In the genomic region with DNA sequence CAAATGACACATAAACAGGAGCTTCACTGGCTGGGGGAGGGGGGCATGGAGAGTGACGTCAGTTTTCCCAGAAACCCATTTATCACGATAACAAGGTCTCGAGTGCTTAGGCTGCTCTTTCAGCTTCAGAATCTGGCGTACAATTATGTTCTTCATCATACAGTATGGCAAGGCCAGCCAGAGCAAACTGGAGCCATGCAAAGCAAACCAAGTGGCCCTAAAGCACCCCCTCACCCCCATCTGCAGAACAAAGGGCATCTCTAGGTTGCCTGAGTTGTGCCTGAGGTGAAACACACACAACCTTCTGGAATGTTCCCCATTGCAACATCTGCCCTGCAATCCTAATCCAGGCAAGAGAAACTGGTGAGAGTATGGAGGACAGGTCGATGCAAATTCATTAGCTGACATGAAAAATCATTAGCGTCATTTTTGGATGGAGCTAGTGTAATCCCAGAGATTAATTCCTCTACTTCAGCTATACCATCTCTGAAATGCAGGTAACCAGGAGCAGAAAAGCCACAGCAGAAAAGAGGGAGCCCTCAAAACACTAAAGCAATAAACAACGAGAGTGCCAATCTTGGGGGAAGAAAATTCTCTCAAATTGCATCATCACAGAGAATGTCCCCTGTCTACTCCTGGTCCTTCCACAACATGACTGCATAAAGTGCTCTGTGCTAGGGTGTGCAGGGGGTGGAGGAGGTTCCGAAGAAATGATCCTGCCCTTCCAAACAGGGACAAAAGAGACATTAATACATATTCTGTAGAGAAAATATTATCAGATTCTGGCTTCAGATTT, we compare ENCODE assay signal across 8 cellular contexts. TPM values are rescaled to one million over a fixed set of nuclear protein-coding genes. Genes with fewer than 3 reads are reported as not detected.
A peak's percentile ranks its signal among the peaks of the same experiment; 100 is the strongest.
DNase-seq lines count a peak whose midpoint lies in the region; ATAC-seq and TF ChIP-seq lines count a peak whose summit lies in the region.

No MANE protein-coding gene starts in this region.

- DNase-seq in HEK293T (ENCODE audit: extremely low spot score) (no peak), T-helper 2 cell (peak in 3 of 5 experiments; percentile 37 to 89 (median 57)), spleen (no peak), AG08396 (ENCODE audit: low spot score) (no peak), NCI-H748 treated with DMSO at 0.1 percent for 48 hours (lab: John Stamatoyannopoulos, UW) (no peak)

- intact Hi-C loops in dendritic cell treated with granulocyte-macrophage colony-stimulating factor and Interleukin-4, amounts not matched to agents 40 ng/mL and 50 ng/mL, for 4 days (cut with micrococcal nuclease): loop anchor here (5.0 to 10.0 kb wide), 2 partner anchors 84 kb away; a partner anchor contains a TSS
- intact Hi-C loops in spleen (cut with DNase I; ENCODE audit: low total_unique reads): loop anchor here (10.0 kb wide), 1 partner anchor 76 kb away; no protein-coding TSS in a partner anchor

- CTCF ChIA-PET in HEK293T (lab: Yijun Ruan, JAX): interaction anchor here (0.6 to 1.0 kb wide), 4 partner anchors 38 to 90 kb away, joined by 3 to 5 read pairs (median 4); a partner anchor contains a TSS

- peak overlapping the region; percentile 84 for H3K4me3 Mint-ChIP-seq in dendritic cell treated with granulocyte-macrophage colony-stimulating factor and Interleukin-4, amounts not matched to agents 40 ng/mL and 50 ng/mL, for 4 days

- H3K27me3 Mint-ChIP-seq in dendritic cell treated with granulocyte-macrophage colony-stimulating factor and Interleukin-4, amounts not matched to agents 40 ng/mL and 50 ng/mL, for 4 days: no peaks in the 10 kb centered on the region

- H3K27me3 ChIP-seq in spleen (replicated peaks in 1 of 7): peaks cover 0 to 5% (median 0%) of the 10 kb centered on the region in 7 donors

- peak overlapping the region; percentile 67 to 96 (median 79) for H3K4me3 ChIP-seq in spleen

- H3K36me3 Mint-ChIP-seq in dendritic cell treated with granulocyte-macrophage colony-stimulating factor and Interleukin-4, amounts not matched to agents 40 ng/mL and 50 ng/mL, for 4 days (ENCODE audit: low read depth): peaks cover 13% of the 10 kb centered on the region

- H3K36me3 ChIP-seq in spleen: no peaks in the 10 kb centered on the region

- H3K27ac ChIP-seq in spleen: peak overlapping the region in 7 of 8 donors; percentile 86 to 98 (median 93)

- TF ChIP-seq POLR2A in spleen (IDR thresholded peaks at IDR 0.05): no peak

- peaks cover 32 to 78% (median 46%) of the 10 kb centered on the region in 6 donors for H3K4me1 ChIP-seq in spleen

- no peaks in the 10 kb centered on the region for H3K9me3 Mint-ChIP-seq in dendritic cell treated with granulocyte-macrophage colony-stimulating factor and Interleukin-4, amounts not matched to agents 40 ng/mL and 50 ng/mL, for 4 days

- peak overlapping the region; percentile 90 for H3K27ac Mint-ChIP-seq in dendritic cell treated with granulocyte-macrophage colony-stimulating factor and Interleukin-4, amounts not matched to agents 40 ng/mL and 50 ng/mL, for 4 days

- 8 to 40% (median 9%) methylated on average over 8 of the region's 8 CpGs for WGBS in spleen, 5 donors

- ATAC-seq in GM21529 (IDR thresholded peaks at IDR 0.05; ENCODE audit: unreplicated experiment) (no peak), GM21447 (IDR thresholded peaks at IDR 0.05; ENCODE audit: unreplicated experiment) (no peak)

- no peak for TF ChIP-seq CTCF in spleen (IDR thresholded peaks at IDR 0.05 in 8 of 11, conservative IDR thresholded peaks at IDR 0.05 in 3 of 11)

- POLR2A ChIA-PET in HEK293T (lab: Yijun Ruan, JAX): interaction anchor here (0.7 to 1.8 kb wide), 10 partner anchors 9 to 162 kb away, joined by 3 to 11 read pairs (median 4); a partner anchor contains a TSS

- H3K9me3 ChIP-seq in spleen: no peaks in the 10 kb centered on the region

- H3K4me1 Mint-ChIP-seq in dendritic cell treated with granulocyte-macrophage colony-stimulating factor and Interleukin-4, amounts not matched to agents 40 ng/mL and 50 ng/mL, for 4 days (ENCODE audit: low read depth): peaks cover 36% of the 10 kb centered on the region

TF ChIP-seq in HEK293T, 16 proteins besides CTCF, POLR2A, EP300 and RAD21:
- no peak for TF ChIP-seq SP1 (IDR thresholded peaks at IDR 0.05)
- TF ChIP-seq, protein P1, sequence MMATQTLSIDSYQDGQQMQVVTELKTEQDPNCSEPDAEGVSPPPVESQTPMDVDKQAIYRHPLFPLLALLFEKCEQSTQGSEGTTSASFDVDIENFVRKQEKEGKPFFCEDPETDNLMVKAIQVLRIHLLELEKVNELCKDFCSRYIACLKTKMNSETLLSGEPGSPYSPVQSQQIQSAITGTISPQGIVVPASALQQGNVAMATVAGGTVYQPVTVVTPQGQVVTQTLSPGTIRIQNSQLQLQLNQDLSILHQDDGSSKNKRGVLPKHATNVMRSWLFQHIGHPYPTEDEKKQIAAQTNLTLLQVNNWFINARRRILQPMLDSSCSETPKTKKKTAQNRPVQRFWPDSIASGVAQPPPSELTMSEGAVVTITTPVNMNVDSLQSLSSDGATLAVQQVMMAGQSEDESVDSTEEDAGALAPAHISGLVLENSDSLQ (IDR thresholded peaks at IDR 0.05): peak; percentile 60; the same call in 1 of the 2 replicates
TF ChIP-seq in HEK293T: peak in this region for 1.

RNA-seq across cellular contexts. Expression of a gene that starts 1.8 kb away (rescaled TPM):
- total RNA-seq in spleen: 100 to 1,000 TPM in 3 of 7 donors, 10 to 100 TPM in 4; 94.7 to 139 (median 99.8) TPM
- 10 to 100 TPM; 45.1 to 58.2 (median 50.8) TPM for polyA plus RNA-seq in spleen

Comparison
In these comparisons a context has a peak if more than half of its experiments do, and no peak if none do; other contexts are left out.
1. DNase-seq: peak in T-helper 2 cell (3 of 5); none in HEK293T (single experiment), spleen (single experiment), AG08396 (single experiment) and NCI-H748 treated with DMSO at 0.1 percent for 48 hours (single experiment).